ENCODE assay signal across 13 cellular contexts in the genomic region with DNA sequence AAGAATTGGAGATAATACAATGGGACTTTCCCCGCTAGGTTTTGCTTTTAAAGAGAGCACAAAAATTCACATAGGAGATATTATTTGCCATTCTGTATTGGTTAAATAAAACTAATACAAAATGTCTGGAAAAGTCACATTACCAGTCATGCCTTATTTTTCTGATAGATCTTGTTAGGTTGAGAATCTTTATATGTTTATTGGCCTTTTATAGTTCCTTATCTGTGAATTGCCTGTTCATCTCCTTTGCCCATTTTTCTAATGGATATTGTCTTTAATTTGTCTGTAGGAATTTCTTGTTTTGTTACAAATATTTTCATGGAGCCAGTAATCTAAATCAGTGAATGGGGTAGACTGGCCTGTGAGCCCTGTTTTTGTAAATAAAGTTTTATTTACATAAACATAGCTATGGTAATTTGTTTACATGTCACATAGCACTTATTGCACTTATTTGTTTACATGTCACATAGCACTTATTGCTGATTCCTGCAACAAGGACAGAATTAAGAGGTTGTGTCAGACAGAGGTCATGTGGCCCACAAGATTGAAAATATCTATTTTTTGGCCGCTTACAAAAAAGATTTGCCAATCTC.
"Had no signal": no experiment of that assay in that cellular context is flagged by ENCODE, and none has a peak within 500 bp of the region (broad histone marks: within the 10 kb centered on the region; RNA-seq: fewer than 3 reads in every experiment).

No MANE protein-coding gene starts in this region.

- H3K27me3 ChIP-seq: brain microvascular endothelial cell, pancreas, tibial artery had no signal

- H3K4me3 Mint-ChIP-seq: activated CD4-positive, alpha-beta T cell treated with anti-CD3 and anti-CD28 coated beads, Interleukin-2, amount 10 ng/mL, durations not matched to agents 24 days and 14 days; T-helper 2 cell treated with Interferon-gamma antibody and Interleukin-4, amounts not matched to agents 5 μg/mL and 100 μg/mL, for 36 hours had no signal

- H3K4me3 ChIP-seq: pancreas, tibial artery had no signal

- H3K9me3 ChIP-seq: pancreas had no signal

- DNase-seq: activated CD4-positive, alpha-beta T cell treated with anti-CD3 and anti-CD28 coated beads, Interleukin-2, amount 10 ng/mL, durations not matched to agents 24 days and 14 days; activated CD4-positive, CD25-positive, alpha-beta regulatory T cell; activated T-cell treated with anti-CD3 and anti-CD28 coated beads for 4 hours; brain microvascular endothelial cell; effector memory CD4-positive, alpha-beta T cell; foreskin melanocyte; pancreas; tibial artery had no signal

- H3K27me3 Mint-ChIP-seq: activated CD4-positive, alpha-beta T cell treated with anti-CD3 and anti-CD28 coated beads, Interleukin-2, amount 10 ng/mL, durations not matched to agents 24 days and 14 days had no signal

- H3K27ac ChIP-seq: brain microvascular endothelial cell, epithelial cell of prostate, pancreas, tibial artery had no signal

- H3K27ac Mint-ChIP-seq: activated T-helper 2 cell treated with anti-CD3 and anti-CD28 coated beads, Interferon-gamma antibody, Interleukin-2, Interleukin-4, amounts not matched to agents 10 μg/mL and 5 μg/mL and 100 μg/mL, durations not matched to agents 14 hours and 24 hours and 36 hours had no signal

- ATAC-seq: activated naive CD4-positive, alpha-beta T cell treated with anti-CD3 and anti-CD28 coated beads, Interleukin-2, amount 50 U/mL, for 72 hours; pancreas; sciatic nerve had no signal
